1 cellular context compared by ENCODE assay signal in genomic region chr7:99111591-99111990, GRCh38.
TF ChIP-seq lines count a peak whose summit lies in the region.

No MANE protein-coding gene starts in this region.

TF ChIP-seq in K562, 482 proteins besides CTCF, POLR2A, EP300 and RAD21 (continued from another document):
- TF ChIP-seq XRCC4 (IDR thresholded peaks at IDR 0.05; ENCODE audit: extremely low read depth, insufficient read depth, insufficient read length) (no peak), NONO (IDR thresholded peaks at IDR 0.05; ENCODE audit: low read depth in 2 of 2, low read length in 1 of 2) (no peak)
TF ChIP-seq in K562: peak in this region for 0.
